ENCODE assay signal across 1 cellular context in the genomic region with DNA sequence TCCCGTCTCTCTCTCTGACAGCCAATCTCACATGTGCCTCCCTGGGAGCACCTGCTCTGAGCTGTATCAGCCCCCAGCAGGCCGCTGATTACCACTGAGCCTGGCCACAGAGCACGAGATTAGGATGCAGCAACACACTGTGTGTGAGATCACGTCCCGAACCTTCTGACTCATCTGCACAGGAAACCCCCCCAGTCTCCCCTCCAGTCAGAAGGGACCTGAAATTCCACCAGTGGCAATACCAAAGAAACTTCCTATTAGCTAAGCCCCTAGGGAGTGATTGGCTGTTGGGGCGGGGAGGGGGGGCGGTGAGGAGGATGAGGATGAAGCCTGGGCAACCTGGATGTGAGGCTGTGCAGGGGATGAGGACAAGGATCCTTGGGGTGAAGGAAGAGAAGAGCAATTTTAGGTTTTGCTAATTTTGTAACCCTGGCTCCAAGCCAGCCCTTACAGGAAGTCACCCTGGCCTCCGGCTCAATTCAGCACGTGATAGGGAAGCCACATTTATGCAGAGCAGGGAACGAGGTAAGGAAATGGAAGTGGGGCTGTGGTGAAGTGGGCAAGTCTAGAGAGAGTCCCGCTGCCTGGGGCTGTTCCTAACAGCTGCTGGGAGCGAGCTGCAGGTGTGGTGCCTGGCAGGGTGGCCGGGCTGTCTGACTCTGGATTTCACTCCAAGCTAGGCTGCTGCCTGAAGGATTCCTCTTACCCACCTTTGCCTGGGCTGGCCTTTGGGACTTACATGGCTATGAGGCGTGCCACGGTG.
TF ChIP-seq lines count a peak whose summit lies in the region.

No MANE protein-coding gene starts in this region.

TF ChIP-seq in HEK293, 187 proteins besides CTCF, POLR2A, EP300 and RAD21 (continued from another document):
- TF ChIP-seq INSM2 (tag by site-specific recombination; IDR thresholded peaks at IDR 0.05): 0 out of 2 replicates have a peak, but pooled peaks have one; percentile 60
- TF ChIP-seq, protein P1, sequence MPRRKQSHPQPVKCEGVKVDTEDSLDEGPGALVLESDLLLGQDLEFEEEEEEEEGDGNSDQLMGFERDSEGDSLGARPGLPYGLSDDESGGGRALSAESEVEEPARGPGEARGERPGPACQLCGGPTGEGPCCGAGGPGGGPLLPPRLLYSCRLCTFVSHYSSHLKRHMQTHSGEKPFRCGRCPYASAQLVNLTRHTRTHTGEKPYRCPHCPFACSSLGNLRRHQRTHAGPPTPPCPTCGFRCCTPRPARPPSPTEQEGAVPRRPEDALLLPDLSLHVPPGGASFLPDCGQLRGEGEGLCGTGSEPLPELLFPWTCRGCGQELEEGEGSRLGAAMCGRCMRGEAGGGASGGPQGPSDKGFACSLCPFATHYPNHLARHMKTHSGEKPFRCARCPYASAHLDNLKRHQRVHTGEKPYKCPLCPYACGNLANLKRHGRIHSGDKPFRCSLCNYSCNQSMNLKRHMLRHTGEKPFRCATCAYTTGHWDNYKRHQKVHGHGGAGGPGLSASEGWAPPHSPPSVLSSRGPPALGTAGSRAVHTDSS (tag by site-specific recombination; IDR thresholded peaks at IDR 0.05): peak; percentile 40; the same call in 1 of the 2 replicates
- TF ChIP-seq, protein P2, sequence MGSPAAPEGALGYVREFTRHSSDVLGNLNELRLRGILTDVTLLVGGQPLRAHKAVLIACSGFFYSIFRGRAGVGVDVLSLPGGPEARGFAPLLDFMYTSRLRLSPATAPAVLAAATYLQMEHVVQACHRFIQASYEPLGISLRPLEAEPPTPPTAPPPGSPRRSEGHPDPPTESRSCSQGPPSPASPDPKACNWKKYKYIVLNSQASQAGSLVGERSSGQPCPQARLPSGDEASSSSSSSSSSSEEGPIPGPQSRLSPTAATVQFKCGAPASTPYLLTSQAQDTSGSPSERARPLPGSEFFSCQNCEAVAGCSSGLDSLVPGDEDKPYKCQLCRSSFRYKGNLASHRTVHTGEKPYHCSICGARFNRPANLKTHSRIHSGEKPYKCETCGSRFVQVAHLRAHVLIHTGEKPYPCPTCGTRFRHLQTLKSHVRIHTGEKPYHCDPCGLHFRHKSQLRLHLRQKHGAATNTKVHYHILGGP (tag by site-specific recombination; IDR thresholded peaks at IDR 0.05): no peak
- peak; percentile 81 for TF ChIP-seq ZNF398 (tag by site-specific recombination; IDR thresholded peaks at IDR 0.05)
- TF ChIP-seq ZNF629 (tag by site-specific recombination; IDR thresholded peaks at IDR 0.05): peak; percentile 25; the same call in 1 of the 2 replicates
- no peak for TF ChIP-seq HOXC10 (CRISPR knock-in tag; IDR thresholded peaks at IDR 0.05)
- TF ChIP-seq ZNF132 (tag by site-specific recombination; IDR thresholded peaks at IDR 0.05; ENCODE audit: borderline replicate concordance): no peak
- TF ChIP-seq, protein P3, sequence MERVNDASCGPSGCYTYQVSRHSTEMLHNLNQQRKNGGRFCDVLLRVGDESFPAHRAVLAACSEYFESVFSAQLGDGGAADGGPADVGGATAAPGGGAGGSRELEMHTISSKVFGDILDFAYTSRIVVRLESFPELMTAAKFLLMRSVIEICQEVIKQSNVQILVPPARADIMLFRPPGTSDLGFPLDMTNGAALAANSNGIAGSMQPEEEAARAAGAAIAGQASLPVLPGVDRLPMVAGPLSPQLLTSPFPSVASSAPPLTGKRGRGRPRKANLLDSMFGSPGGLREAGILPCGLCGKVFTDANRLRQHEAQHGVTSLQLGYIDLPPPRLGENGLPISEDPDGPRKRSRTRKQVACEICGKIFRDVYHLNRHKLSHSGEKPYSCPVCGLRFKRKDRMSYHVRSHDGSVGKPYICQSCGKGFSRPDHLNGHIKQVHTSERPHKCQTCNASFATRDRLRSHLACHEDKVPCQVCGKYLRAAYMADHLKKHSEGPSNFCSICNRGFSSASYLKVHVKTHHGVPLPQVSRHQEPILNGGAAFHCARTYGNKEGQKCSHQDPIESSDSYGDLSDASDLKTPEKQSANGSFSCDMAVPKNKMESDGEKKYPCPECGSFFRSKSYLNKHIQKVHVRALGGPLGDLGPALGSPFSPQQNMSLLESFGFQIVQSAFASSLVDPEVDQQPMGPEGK (tag by site-specific recombination; IDR thresholded peaks at IDR 0.05): peak; percentile 71
